ENCODE assay signal across 21 cellular contexts in the genomic region with DNA sequence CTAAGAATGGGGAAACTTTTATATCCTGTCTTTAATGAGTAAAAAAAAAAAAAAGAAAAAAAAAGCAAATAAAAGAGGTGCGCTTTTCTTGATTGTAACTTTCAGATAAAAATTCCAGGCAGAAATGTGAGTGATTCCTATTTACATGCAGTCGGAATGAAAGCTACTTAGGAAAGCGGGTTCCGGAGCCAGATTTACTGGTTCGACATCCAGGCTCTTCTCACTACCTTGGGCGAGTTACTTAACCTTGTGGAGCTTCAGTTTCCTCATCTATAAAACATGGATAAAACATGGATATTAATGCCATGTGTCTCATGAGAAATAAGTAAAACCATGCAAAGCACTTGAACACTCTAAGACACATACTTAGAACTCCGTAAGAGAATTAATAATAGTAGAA.
DNase-seq lines count a peak whose midpoint lies in the region; ATAC-seq and TF ChIP-seq lines count a peak whose summit lies in the region.
"Had no signal": no experiment of that assay in that cellular context is flagged by ENCODE, and none has a peak within 500 bp of the region (broad histone marks: within the 10 kb centered on the region; RNA-seq: fewer than 3 reads in every experiment).

No MANE protein-coding gene starts in this region.

- peaks cover 11 to 91% (median 12%) of the 10 kb centered on the region in 3 donors for H3K4me1 ChIP-seq in esophagus squamous epithelium
- H3K4me1 ChIP-seq: BE2C; BLaER1 treated with 17β-estradiol and CSF1 and Interleukin-3, amounts not matched to agents 10 nM and 100 nM had no signal

- no peaks in the 10 kb centered on the region for H3K27me3 ChIP-seq in esophagus squamous epithelium
- H3K27me3 ChIP-seq: BE2C; BLaER1 treated with 17β-estradiol and CSF1 and Interleukin-3, amounts not matched to agents 10 nM and 100 nM had no signal

- no peak for TF ChIP-seq POLR2A in esophagus squamous epithelium (IDR thresholded peaks at IDR 0.05)

- no peak for TF ChIP-seq CTCF in epithelial cell of esophagus (IDR thresholded peaks at IDR 0.05; ENCODE audit: insufficient read depth, low read depth, low read length, missing control alignments)
- no peak for TF ChIP-seq CTCF in esophagus squamous epithelium (IDR thresholded peaks at IDR 0.05)

- intact Hi-C loops in esophagus squamous epithelium (cut with DNase I), result no loop called here

- WGBS in esophagus squamous epithelium, 2 donors, result 42 to 55% methylated on average over 7 of the region's 7 CpGs

- H3K4me3 ChIP-seq in epithelial cell of esophagus (ENCODE audit: low read length) (peak overlapping the region; percentile 1), esophagus squamous epithelium (no peak overlapping the region), skin epidermis (no peak overlapping the region)
- H3K4me3 ChIP-seq: A549; BLaER1 treated with 17β-estradiol and CSF1 and Interleukin-3, amounts not matched to agents 10 nM and 100 nM; GM23338 had no signal

- ATAC-seq in HG03039 (IDR thresholded peaks at IDR 0.05; ENCODE audit: unreplicated experiment), result no peak
- no peak for ATAC-seq in GM18519 (IDR thresholded peaks at IDR 0.05; ENCODE audit: low FRiP score, unreplicated experiment)
- ATAC-seq: A549, HCT116 had no signal

- peak; percentile 70 for DNase-seq in epithelial cell of esophagus (ENCODE audit: low read depth)
- no peak for DNase-seq in esophagus squamous epithelium (lab: John Stamatoyannopoulos, UW)
- no peak for DNase-seq in HK-2 (ENCODE audit: unreplicated experiment)
- DNase-seq in T-helper 2 cell, result no peak
- DNase-seq: 8988T; ACHN; AML-193; BE2C; Calu3; CD4-positive, alpha-beta T cell; COR-L47; DMS53; DMS79 treated with DMSO at 0.1 percent for 48 hours; H9 had no signal

- H3K36me3 ChIP-seq in esophagus squamous epithelium, result no peaks in the 10 kb centered on the region
- H3K36me3 ChIP-seq: BE2C; BLaER1 treated with 17β-estradiol and CSF1 and Interleukin-3, amounts not matched to agents 10 nM and 100 nM had no signal

- peak overlapping the region in 3 of 4 donors; percentile 81 to 86 (median 84) for H3K27ac ChIP-seq in esophagus squamous epithelium
- peak overlapping the region in 12 of 21 experiments; percentile 17 to 68 (median 48) for H3K27ac ChIP-seq in skin epidermis
- H3K27ac ChIP-seq: A549; BLaER1 treated with 17β-estradiol and CSF1 and Interleukin-3, amounts not matched to agents 10 nM and 100 nM had no signal

- no peaks in the 10 kb centered on the region for H3K9me3 ChIP-seq in esophagus squamous epithelium
- H3K9me3 ChIP-seq: A549; BE2C; BLaER1 treated with 17β-estradiol and CSF1 and Interleukin-3, amounts not matched to agents 10 nM and 100 nM had no signal
